ENCODE assay signal across 25 cellular contexts in genomic region chr6:106287215-106287614, GRCh38. TPM values are rescaled to one million over a fixed set of nuclear protein-coding genes. Genes with fewer than 3 reads are reported as not detected.
DNase-seq lines count a peak whose midpoint lies in the region; FAIRE-seq and TF ChIP-seq lines count a peak whose summit lies in the region.
"Had no signal": no experiment of that assay in that cellular context is flagged by ENCODE, and none has a peak within 500 bp of the region (broad histone marks: within the 10 kb centered on the region; RNA-seq: fewer than 3 reads in every experiment).

No MANE protein-coding gene starts in this region.

- peaks cover 81% of the 10 kb centered on the region for H3K79me2 ChIP-seq in mammary epithelial cell (ENCODE audit: insufficient read depth, low read length)
- peaks cover 65% of the 10 kb centered on the region for H3K79me2 ChIP-seq in keratinocyte (ENCODE audit: control insufficient read depth, insufficient read depth, low read length)

- H3K4me3 ChIP-seq in mammary epithelial cell (replicated peaks in 1 of 3; ENCODE audit: insufficient read depth in 1 of 3, low read depth in 2 of 3, low read length in 3 of 3) (no peak overlapping the region), keratinocyte (ENCODE audit: control insufficient read depth in 2 of 3, extremely low read depth in 1 of 3, insufficient read depth in 2 of 3, low read depth in 1 of 3, low read length in 3 of 3) (no peak overlapping the region)
- H3K4me3 ChIP-seq: esophagus muscularis mucosa, gastrocnemius medialis, lung, stomach, upper lobe of right lung had no signal

- no peak overlapping the region for H3K9ac ChIP-seq in mammary epithelial cell (ENCODE audit: insufficient read depth, low read length)
- no peak overlapping the region for H3K9ac ChIP-seq in keratinocyte (ENCODE audit: control insufficient read depth, extremely low read depth, insufficient read depth, low read length)

- H3K4me1 ChIP-seq in mammary epithelial cell (ENCODE audit: insufficient read depth, low read length) (peaks cover 4% of the 10 kb centered on the region), keratinocyte (ENCODE audit: control insufficient read depth, extremely low read depth, insufficient read depth, low read length) (peaks cover 8% of the 10 kb centered on the region)
- H3K4me1 ChIP-seq: esophagus muscularis mucosa, gastrocnemius medialis, upper lobe of right lung had no signal

- in situ Hi-C loops in mammary epithelial cell (cut with MboI; ENCODE audit: low sequenced_read_pairs in 2 of 2) = loop anchor here in 1 of 2 donors (25.0 kb wide), 2 partner anchors 550 to 800 kb away; no protein-coding TSS in a partner anchor

- H3K4me3 Mint-ChIP-seq in MCF 10A (ENCODE audit: unreplicated experiment) (no peak overlapping the region), type B pancreatic cell (peak overlapping the region; percentile 69)
- H3K4me3 Mint-ChIP-seq: central memory CD8-positive, alpha-beta T cell had no signal

- dilution Hi-C loops in mammary epithelial cell (cut with HindIII; ENCODE audit: low sequenced_read_pairs) = no loop called here
- dilution Hi-C loops in keratinocyte (cut with MboI; ENCODE audit: extremely low pct_ligation_motif_present, low sequenced_read_pairs) = no loop called here

- peaks cover 13% of the 10 kb centered on the region for H3K36me3 ChIP-seq in mammary epithelial cell (ENCODE audit: insufficient read depth, low read length)
- peaks cover 7 to 12% of the 10 kb centered on the region in 2 experiments for H3K36me3 ChIP-seq in keratinocyte (ENCODE audit: control insufficient read depth in 2 of 2, extremely low read depth in 1 of 2, insufficient read depth in 2 of 2, low read length in 2 of 2)

- H2AFZ ChIP-seq in mammary epithelial cell (ENCODE audit: low read depth, low read length) (no peak overlapping the region), keratinocyte (ENCODE audit: control insufficient read depth, low read length) (no peak overlapping the region)

- POLR2A ChIA-PET in MCF 10A (lab: Yijun Ruan, JAX) = interaction anchor here (1.1 kb wide), 1 partner anchor 856 kb away, joined by 4 read pairs; no protein-coding TSS in a partner anchor

- H3K27me3 ChIP-seq in mammary epithelial cell (ENCODE audit: insufficient read depth, low read length) (no peaks in the 10 kb centered on the region), keratinocyte (ENCODE audit: control insufficient read depth, extremely low read depth, insufficient read depth, low read length) (no peaks in the 10 kb centered on the region)
- H3K27me3 ChIP-seq: esophagus muscularis mucosa, gastrocnemius medialis, stomach, upper lobe of right lung had no signal

- H3K27me3 Mint-ChIP-seq in MCF 10A (ENCODE audit: insufficient read depth, unreplicated experiment) (no peaks in the 10 kb centered on the region), type B pancreatic cell (no peaks in the 10 kb centered on the region)
- H3K27me3 Mint-ChIP-seq: central memory CD8-positive, alpha-beta T cell had no signal

- DNase-seq in mammary epithelial cell (peak; percentile 28), MCF 10A (ENCODE audit: unreplicated experiment) (no peak), brain pericyte (ENCODE audit: low read depth, low spot score) (peak; percentile 4), keratinocyte (ENCODE audit: low read depth, low spot score) (no peak), type B pancreatic cell (ENCODE audit: extremely low spot score, unreplicated experiment) (no peak), NK-92 (lab: John Stamatoyannopoulos, UW; ENCODE audit: unreplicated experiment) (no peak), NCI-H345 (lab: John Stamatoyannopoulos, UW) (no peak), NCI-H524 treated with DMSO at 0.1 percent for 48 hours (lab: John Stamatoyannopoulos, UW) (no peak)
- DNase-seq: 8988T; activated naive CD4-positive, alpha-beta T cell treated with Interleukin-2 at 50 U/mL for 16 hours; activated T-cell treated with anti-CD3 and anti-CD28 coated beads, Interleukin-2, amount 50 U/mL, for 48 hours; anterior cingulate cortex; gastrocnemius medialis; kidney glomerular epithelial cell; NCI-H1417 treated with DMSO at 0.1 percent for 48 hours; NCI-H524; nucleus accumbens; stimulated activated CD4-positive, alpha-beta T cell treated with anti-CD3 and anti-CD28 coated beads, Interleukin-12 subunit alpha, Interleukin-12 subunit beta, amount 100 ng/mL, for 4 hours; stomach; upper lobe of right lung had no signal

- intact Hi-C loops in mammary epithelial cell (cut with micrococcal nuclease) = no loop called here
- intact Hi-C loops in MCF 10A (cut with micrococcal nuclease) = no loop called here

- H3K36me3 Mint-ChIP-seq in MCF 10A (ENCODE audit: insufficient read depth, unreplicated experiment) = peaks cover 17% of the 10 kb centered on the region
- peaks cover 28% of the 10 kb centered on the region for H3K36me3 Mint-ChIP-seq in type B pancreatic cell

- H3K9me3 ChIP-seq in mammary epithelial cell (replicated peaks; ENCODE audit: insufficient read depth, low read length) = peaks cover 19% of the 10 kb centered on the region
- no peaks in the 10 kb centered on the region for H3K9me3 ChIP-seq in keratinocyte (ENCODE audit: control insufficient read depth, low read depth, low read length)
- H3K9me3 ChIP-seq: esophagus muscularis mucosa, gastrocnemius medialis, upper lobe of right lung had no signal

- H3K4me2 ChIP-seq in mammary epithelial cell (ENCODE audit: insufficient read depth, low read depth, low read length) (peak overlapping the region; percentile 0), keratinocyte (ENCODE audit: control insufficient read depth, extremely low read depth, insufficient read depth, low read depth, low read length) (no peak overlapping the region)

- peaks cover 16% of the 10 kb centered on the region for H3K9me3 Mint-ChIP-seq in MCF 10A (ENCODE audit: unreplicated experiment)
- H3K9me3 Mint-ChIP-seq in type B pancreatic cell = peaks cover 6% of the 10 kb centered on the region
- H3K9me3 Mint-ChIP-seq: central memory CD8-positive, alpha-beta T cell had no signal

- peaks cover 3% of the 10 kb centered on the region for H3K9me1 ChIP-seq in keratinocyte (ENCODE audit: control insufficient read depth, extremely low read depth, insufficient read depth, low read length)

- CTCF ChIA-PET in mammary epithelial cell (lab: Charles Lee; ENCODE audit: low non-redundant PET) = interaction anchor here (0.6 kb wide), 1 partner anchor 14 kb away, joined by 9 read pairs; no protein-coding TSS in a partner anchor
- CTCF ChIA-PET in MCF 10A (lab: Yijun Ruan, JAX) = interaction anchor here (0.6 to 1.5 kb wide), 3 partner anchors 8 to 1209 kb away, joined by 3 to 5 read pairs (median 5); no protein-coding TSS in a partner anchor

- TF ChIP-seq CTCF in mammary epithelial cell (conservative IDR thresholded peaks at IDR 0.05 in 1 of 2, IDR thresholded peaks at IDR 0.05 in 1 of 2; ENCODE audit: extremely low read depth in 1 of 2, insufficient read depth in 1 of 2, low read depth in 1 of 2, low read length in 2 of 2) (no peak), MCF 10A (IDR thresholded peaks at IDR 0.05; ENCODE audit: unreplicated experiment) (no peak), keratinocyte (optimal IDR thresholded peaks at IDR 0.05 in 1 of 3, IDR thresholded peaks at IDR 0.05 in 1 of 3, conservative IDR thresholded peaks at IDR 0.05 in 1 of 3; ENCODE audit: extremely low read depth in 1 of 3, insufficient read depth in 2 of 3, low read length in 3 of 3) (no peak), type B pancreatic cell (conservative IDR thresholded peaks at IDR 0.05) (no peak)

- 92% methylated on average over 1 of the region's 1 CpG for WGBS in mammary epithelial cell (ENCODE audit: low coverage, missing lambda C conversion rate)

- H3K27ac Mint-ChIP-seq in MCF 10A (ENCODE audit: low read depth, unreplicated experiment) = no peak overlapping the region
- peak overlapping the region; percentile 80 for H3K27ac Mint-ChIP-seq in type B pancreatic cell

- no TSS peak for BruUV-seq in mammary epithelial cell (replicated peaks; lab: Mats Ljungman, UMichigan)
- no TSS peak for BruUV-seq in MCF 10A (replicated peaks; lab: Mats Ljungman, UMichigan)

- peak; percentile 86 for FAIRE-seq in keratinocyte (lab: Jason Lieb, UNC)
- FAIRE-seq: GM12891, HepG2 had no signal

- H3K4me1 Mint-ChIP-seq in MCF 10A (ENCODE audit: insufficient read depth, unreplicated experiment) (no peaks in the 10 kb centered on the region), type B pancreatic cell (ENCODE audit: unreplicated experiment) (peaks cover 15% of the 10 kb centered on the region)

- H3K27ac ChIP-seq in mammary epithelial cell (ENCODE audit: insufficient read depth, low read depth, low read length) (no peak overlapping the region), keratinocyte (ENCODE audit: control insufficient read depth, insufficient read depth, low read length) (no peak overlapping the region)
- H3K27ac ChIP-seq: esophagus muscularis mucosa, gastrocnemius medialis, stomach, upper lobe of right lung had no signal

- H4K20me1 ChIP-seq in mammary epithelial cell (ENCODE audit: insufficient read depth, low read length) (no peaks in the 10 kb centered on the region), keratinocyte (ENCODE audit: control insufficient read depth, extremely low read depth, insufficient read depth, low read length) (no peaks in the 10 kb centered on the region)

RNA-seq across cellular contexts. Expression of gene ATG5, which starts 38.3 kb away (rescaled TPM):
- total RNA-seq in mammary epithelial cell (10 to 100 TPM; 34.5 to 46.0 TPM), MCF 10A (2022) (26.4 and 33.3 TPM in 2 replicates), type B pancreatic cell (ENCODE audit: low replicate concordance) (27.8 and 39.3 TPM in 2 replicates)
- polyA plus RNA-seq in mammary epithelial cell (22.6 TPM), keratinocyte (29.1 to 60.0 TPM (median 32.8 TPM) in 3 replicates)
- polyA minus RNA-seq in mammary epithelial cell (52.8 TPM), keratinocyte (5.3 to 41.9 TPM (median 20.7 TPM) in 3 replicates)
- 151 TPM for polyA plus RNA-seq in keratinocyte (2011; ENCODE audit: low read depth)
- 23.9 and 47.2 TPM in 2 replicates for polyA plus RNA-seq in keratinocyte (2011; cell fraction: cytosol; rRNA removed)
- polyA plus RNA-seq in keratinocyte (2011; cell fraction: nucleus; rRNA removed) = 18.6 and 25.7 TPM in 2 replicates
- polyA plus RNA-seq in keratinocyte (2012; ENCODE audit: low replicate concordance) = 27.0 and 31.8 TPM in 2 replicates
- 18.2 TPM for polyA minus RNA-seq in keratinocyte (2011; cell fraction: cytosol; rRNA and poly(A)+ RNA removed)
- polyA minus RNA-seq in keratinocyte (2011; cell fraction: nucleus; rRNA and poly(A)+ RNA removed) = 18.5 and 41.2 TPM in 2 replicates

Comparison
In these comparisons a context has a peak if more than half of its experiments do, and no peak if none do; other contexts are left out.
1. DNase-seq: peak in mammary epithelial cell (single experiment) and brain pericyte (single experiment); none in MCF 10A (single experiment), keratinocyte (single experiment), type B pancreatic cell (single experiment), NK-92 (single experiment), NCI-H345 (single experiment) and NCI-H524 treated with DMSO at 0.1 percent for 48 hours (single experiment).